Comparison of ENCODE assay signal across 1 cellular context in genomic region chr5:80407735-80408474, GRCh38.
TF ChIP-seq lines count a peak whose summit lies in the region.

Gene ZFYVE16, plus strand, starts transcription at chr5:80408064. Its CDS starts 26,084 bp downstream, at chr5:80434148.

TF ChIP-seq in IMR-90, 13 proteins besides CTCF, POLR2A, EP300 and RAD21 (continued from another document):
- TF ChIP-seq USF2 (IDR thresholded peaks at IDR 0.05; ENCODE audit: low read depth, low read length) (0 out of 2 replicates have a peak, but pooled peaks have one; percentile 1), MAFK (IDR thresholded peaks at IDR 0.05; ENCODE audit: low read depth, low read length) (no peak), RFX5 (IDR thresholded peaks at IDR 0.05; ENCODE audit: low read depth, low read length) (no peak), RCOR1 (IDR thresholded peaks at IDR 0.05; ENCODE audit: insufficient replicate concordance, low read length) (no peak)
